In genomic region chr11:69055212-69055586, GRCh38 we compare ENCODE assay signal across 26 cellular contexts. TPM values are rescaled to one million over a fixed set of nuclear protein-coding genes. Genes with fewer than 3 reads are reported as not detected.
DNase-seq lines count a peak whose midpoint lies in the region; ATAC-seq and TF ChIP-seq lines count a peak whose summit lies in the region.
"Had no signal": no experiment of that assay in that cellular context is flagged by ENCODE, and none has a peak within 500 bp of the region (broad histone marks: within the 10 kb centered on the region; RNA-seq: fewer than 3 reads in every experiment).

No MANE protein-coding gene starts in this region.

- 93% methylated on average over 21 of the region's 21 CpGs for WGBS in right cardiac atrium

- peaks cover 88% of the 10 kb centered on the region for H3K4me1 Mint-ChIP-seq in dendritic cell treated with granulocyte-macrophage colony-stimulating factor and Interleukin-4, amounts not matched to agents 40 ng/mL and 50 ng/mL, for 4 days (ENCODE audit: low read depth)
- H3K4me1 Mint-ChIP-seq in natural killer cell treated with Interleukin-12 subunit alpha and Interleukin-12 subunit beta and Interleukin-15 and Interleukin-18, amount 100 ng/mL, for 72 hours (ENCODE audit: low read depth in 2 of 2) = peaks cover 14 to 16% of the 10 kb centered on the region in 2 donors
- H3K4me1 Mint-ChIP-seq in type B pancreatic cell (ENCODE audit: unreplicated experiment) = peaks cover 9% of the 10 kb centered on the region

- DNase-seq in right cardiac atrium (peak in 2 of 3 donors; percentile 33 to 38), Right ventricle myocardium superior (no peak), type B pancreatic cell (ENCODE audit: extremely low spot score, unreplicated experiment) (no peak), cerebellar nuclear complex (lab: John Stamatoyannopoulos, UW) (no peak)
- no peak for DNase-seq in natural killer cell treated with Interleukin-12 subunit alpha and Interleukin-12 subunit beta and Interleukin-15 and Interleukin-18, amount 100 ng/mL, for 72 hours (ENCODE audit: low spot score)
- DNase-seq: activated CD4-positive, alpha-beta T cell treated with anti-CD3 and anti-CD28 coated beads, Interleukin-2, amount 10 ng/mL, durations not matched to agents 7 days and 5 days; activated CD8-positive, alpha-beta memory T cell treated with anti-CD3 and anti-CD28 coated beads, Interleukin-2, amount 50 U/mL, for 4 hours; activated effector memory CD4-positive, alpha-beta T cell treated with anti-CD3 and anti-CD28 coated beads, Interleukin-2, amount 50 U/mL, for 16 hours; brain microvascular endothelial cell; dorsolateral prefrontal cortex; EL; foreskin fibroblast; IMR-90; NCI-H1694; NCI-H69; PC-3; psoas muscle; SJCRH30; stimulated activated CD4-positive, alpha-beta T cell treated with anti-CD3 and anti-CD28 coated beads, Interleukin-2, amount 100 ng/mL, for 48 hours had no signal

- no peaks in the 10 kb centered on the region for H3K27me3 Mint-ChIP-seq in dendritic cell treated with granulocyte-macrophage colony-stimulating factor and Interleukin-4, amounts not matched to agents 40 ng/mL and 50 ng/mL, for 4 days
- no peaks in the 10 kb centered on the region for H3K27me3 Mint-ChIP-seq in natural killer cell treated with Interleukin-12 subunit alpha and Interleukin-12 subunit beta and Interleukin-15 and Interleukin-18, amount 100 ng/mL, for 72 hours
- no peaks in the 10 kb centered on the region for H3K27me3 Mint-ChIP-seq in type B pancreatic cell
- H3K27me3 Mint-ChIP-seq: activated CD4-positive, alpha-beta T cell treated with anti-CD3 and anti-CD28 coated beads, Interleukin-2, amount 10 ng/mL, durations not matched to agents 7 days and 5 days had no signal

- peak overlapping the region; percentile 67 for H3K27ac Mint-ChIP-seq in dendritic cell treated with granulocyte-macrophage colony-stimulating factor and Interleukin-4, amounts not matched to agents 40 ng/mL and 50 ng/mL, for 4 days
- H3K27ac Mint-ChIP-seq in natural killer cell treated with Interleukin-12 subunit alpha and Interleukin-12 subunit beta and Interleukin-15 and Interleukin-18, amount 100 ng/mL, for 72 hours = peak overlapping the region; percentile 64 to 72
- H3K27ac Mint-ChIP-seq in type B pancreatic cell = peak overlapping the region; percentile 69
- H3K27ac Mint-ChIP-seq: activated CD4-positive, alpha-beta T cell treated with anti-CD3 and anti-CD28 coated beads, Interleukin-2, amount 10 ng/mL, durations not matched to agents 7 days and 5 days had no signal

- no peaks in the 10 kb centered on the region for H3K9me3 Mint-ChIP-seq in dendritic cell treated with granulocyte-macrophage colony-stimulating factor and Interleukin-4, amounts not matched to agents 40 ng/mL and 50 ng/mL, for 4 days
- H3K9me3 Mint-ChIP-seq in natural killer cell treated with Interleukin-12 subunit alpha and Interleukin-12 subunit beta and Interleukin-15 and Interleukin-18, amount 100 ng/mL, for 72 hours = no peaks in the 10 kb centered on the region
- H3K9me3 Mint-ChIP-seq in type B pancreatic cell = no peaks in the 10 kb centered on the region
- H3K9me3 Mint-ChIP-seq: activated CD4-positive, alpha-beta T cell treated with anti-CD3 and anti-CD28 coated beads, Interleukin-2, amount 10 ng/mL, durations not matched to agents 7 days and 5 days had no signal

- no peaks in the 10 kb centered on the region for H3K9me3 ChIP-seq in right cardiac atrium (ENCODE audit: control insufficient read depth, low read length)
- H3K9me3 ChIP-seq: psoas muscle, SJCRH30 had no signal

- H3K27ac ChIP-seq in right cardiac atrium (ENCODE audit: low read length) = no peak overlapping the region
- H3K27ac ChIP-seq: brain microvascular endothelial cell, SJCRH30 had no signal

- no peaks in the 10 kb centered on the region for H3K27me3 ChIP-seq in right cardiac atrium (ENCODE audit: control insufficient read depth, insufficient read depth)
- H3K27me3 ChIP-seq: brain microvascular endothelial cell, dorsolateral prefrontal cortex, SJCRH30 had no signal

- peaks cover 57% of the 10 kb centered on the region for H3K36me3 Mint-ChIP-seq in dendritic cell treated with granulocyte-macrophage colony-stimulating factor and Interleukin-4, amounts not matched to agents 40 ng/mL and 50 ng/mL, for 4 days (ENCODE audit: low read depth)
- no peaks in the 10 kb centered on the region for H3K36me3 Mint-ChIP-seq in natural killer cell treated with Interleukin-12 subunit alpha and Interleukin-12 subunit beta and Interleukin-15 and Interleukin-18, amount 100 ng/mL, for 72 hours
- no peaks in the 10 kb centered on the region for H3K36me3 Mint-ChIP-seq in type B pancreatic cell

- peaks cover 3% of the 10 kb centered on the region for H3K4me1 ChIP-seq in right cardiac atrium (ENCODE audit: control insufficient read depth, insufficient read depth, low read length)

- no peak for TF ChIP-seq CTCF in type B pancreatic cell (conservative IDR thresholded peaks at IDR 0.05)

- intact Hi-C loops in right cardiac atrium (cut with DNase I) (no loop called here), Right ventricle myocardium superior (cut with DNase I) (no loop called here)
- intact Hi-C loops in dendritic cell treated with granulocyte-macrophage colony-stimulating factor and Interleukin-4, amounts not matched to agents 40 ng/mL and 50 ng/mL, for 4 days (cut with micrococcal nuclease) = no loop called here

- H3K4me3 Mint-ChIP-seq in dendritic cell treated with granulocyte-macrophage colony-stimulating factor and Interleukin-4, amounts not matched to agents 40 ng/mL and 50 ng/mL, for 4 days = no peak overlapping the region
- H3K4me3 Mint-ChIP-seq in natural killer cell treated with Interleukin-12 subunit alpha and Interleukin-12 subunit beta and Interleukin-15 and Interleukin-18, amount 100 ng/mL, for 72 hours = peak overlapping the region; percentile 32
- peak overlapping the region; percentile 70 for H3K4me3 Mint-ChIP-seq in type B pancreatic cell
- H3K4me3 Mint-ChIP-seq: activated CD4-positive, alpha-beta T cell treated with anti-CD3 and anti-CD28 coated beads, Interleukin-2, amount 10 ng/mL, durations not matched to agents 7 days and 5 days had no signal

- ATAC-seq in right cardiac atrium (no peak), Right ventricle myocardium superior (ENCODE audit: poor library complexity) (no peak), GM21515 (IDR thresholded peaks at IDR 0.05; ENCODE audit: unreplicated experiment) (no peak), GM19324 (IDR thresholded peaks at IDR 0.05; ENCODE audit: low FRiP score, unreplicated experiment) (no peak)
- ATAC-seq in natural killer cell treated with Interleukin-12 subunit alpha and Interleukin-12 subunit beta and Interleukin-15 and Interleukin-18, amount 100 ng/mL, for 72 hours = no peak
- ATAC-seq: HCT116, PC-3 had no signal

- H3K4me3 ChIP-seq in right cardiac atrium (ENCODE audit: low read length) = no peak overlapping the region
- H3K4me3 ChIP-seq: psoas muscle, SJCRH30, smooth muscle cell had no signal

RNA-seq across cellular contexts. Expression of gene TPCN2, which starts 6.5 kb away (rescaled TPM):
- total RNA-seq in right cardiac atrium (10 to 100 TPM in 1 of 4 donors, 1 to 10 TPM in 3; 7.2 to 11.1 (median 9.0) TPM), Right ventricle myocardium superior (7.6 TPM), type B pancreatic cell (ENCODE audit: low replicate concordance) (19.5 and 20.7 TPM in 2 replicates)
- 7.0 TPM for polyA plus RNA-seq in right cardiac atrium
- total RNA-seq in natural killer cell treated with Interleukin-12 subunit alpha and Interleukin-12 subunit beta and Interleukin-15 and Interleukin-18, amount 100 ng/mL, for 72 hours = 10 to 100 TPM; 17.1 to 24.6 TPM

RNA-seq across cellular contexts. Expression of gene MRGPRF, which starts 42.2 kb away (rescaled TPM):
- total RNA-seq in right cardiac atrium (10 to 100 TPM in 2 of 4 donors, 1 to 10 TPM in 2; 4.6 to 16.2 (median 9.3) TPM), Right ventricle myocardium superior (4.9 TPM), type B pancreatic cell (ENCODE audit: low replicate concordance) (0.43 and 1.4 TPM in 2 replicates)
- 9.4 TPM for polyA plus RNA-seq in right cardiac atrium
- total RNA-seq in natural killer cell treated with Interleukin-12 subunit alpha and Interleukin-12 subunit beta and Interleukin-15 and Interleukin-18, amount 100 ng/mL, for 72 hours = not detected
- total RNA-seq: activated CD4-positive, alpha-beta T cell treated with anti-CD3 and anti-CD28 coated beads, Interleukin-2, amount 10 ng/mL, durations not matched to agents 7 days and 5 days; PC-3; T-helper 1 cell treated with Interleukin-12 subunit alpha and Interleukin-12 subunit beta and Interleukin-4 antibody, amounts not matched to agents 30 ng/mL and 1 ng/mL, for 36 hours had no signal
- polyA plus RNA-seq: keratinocyte had no signal

Comparison
In these comparisons a context has a peak if more than half of its experiments do, and no peak if none do; other contexts are left out.
1. DNase-seq: peak in right cardiac atrium (2 of 3); none in Right ventricle myocardium superior (single experiment), natural killer cell treated with Interleukin-12 subunit alpha and Interleukin-12 subunit beta and Interleukin-15 and Interleukin-18, amount 100 ng/mL, for 72 hours (single experiment), type B pancreatic cell (single experiment) and cerebellar nuclear complex (0 of 2).
2. Peak in every context shown above with its lines, with median percentiles within 50 percentile points of each other: H3K27ac Mint-ChIP-seq.